15 cellular contexts compared by ENCODE assay signal in the genomic region with DNA sequence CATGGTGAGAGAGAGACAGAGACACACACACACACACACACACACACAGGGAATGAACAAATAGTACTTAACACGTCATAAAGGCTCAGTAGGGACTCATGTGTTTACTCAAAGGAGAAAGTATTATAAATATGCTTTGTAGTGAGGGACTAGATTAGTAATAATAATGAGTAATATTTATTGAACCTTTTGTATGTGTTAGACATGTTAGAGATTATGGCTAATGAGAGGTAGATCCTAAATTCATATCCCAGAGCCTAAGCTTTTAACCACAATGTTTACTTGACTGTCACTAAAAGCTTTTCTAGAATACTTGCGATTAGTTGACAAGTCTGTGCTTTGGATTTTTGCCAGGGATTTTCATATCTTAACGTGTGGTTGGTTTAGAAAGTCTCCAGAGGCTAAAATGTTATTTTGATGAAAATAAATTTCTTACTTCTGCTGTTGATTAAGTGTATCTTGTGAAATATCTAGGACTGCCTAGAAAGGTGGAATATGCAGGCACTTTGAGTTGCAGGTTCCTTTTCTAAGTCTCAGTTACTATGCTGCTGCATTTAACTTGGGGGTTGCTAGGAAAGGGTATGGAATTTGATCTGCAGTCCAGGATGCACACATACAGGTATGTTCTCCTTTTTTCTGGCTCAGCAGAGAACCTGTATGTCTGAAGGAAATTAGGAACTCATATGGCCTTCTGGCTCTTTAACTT.
DNase-seq lines count a peak whose midpoint lies in the region; ATAC-seq and TF ChIP-seq lines count a peak whose summit lies in the region.
"Had no signal": no experiment of that assay in that cellular context is flagged by ENCODE, and none has a peak within 500 bp of the region (broad histone marks: within the 10 kb centered on the region; RNA-seq: fewer than 3 reads in every experiment).

No MANE protein-coding gene starts in this region.

- peaks cover 10% of the 10 kb centered on the region for H3K4me1 ChIP-seq in ACC112 (ENCODE audit: control insufficient read depth, insufficient read depth, low read length, unreplicated experiment)
- H3K4me1 ChIP-seq in Karpas-422 (ENCODE audit: low read length): peaks cover 25% of the 10 kb centered on the region
- peaks cover 7% of the 10 kb centered on the region for H3K4me1 ChIP-seq in hepatocyte (ENCODE audit: insufficient read depth)
- H3K4me1 ChIP-seq: BE2C, vagina had no signal

- POLR2A ChIA-PET in activated CD8-positive, alpha-beta T cell treated with anti-CD3 and anti-CD28 coated beads, Interleukin-2, amount 10 ng/mL, durations not matched to agents 7 days and 5 days (lab: Charles Lee): no interaction called here

- no peak overlapping the region for H3K4me3 Mint-ChIP-seq in activated CD8-positive, alpha-beta T cell treated with anti-CD3 and anti-CD28 coated beads, Interleukin-2, amount 10 ng/mL, durations not matched to agents 7 days and 5 days

- no peak for TF ChIP-seq CTCF in hepatocyte (IDR thresholded peaks at IDR 0.05; ENCODE audit: poor library complexity)
- TF ChIP-seq CTCF in GM20000 (IDR thresholded peaks at IDR 0.05; ENCODE audit: extremely low read depth, missing control alignments): no peak

- peaks cover 3% of the 10 kb centered on the region for H3K36me3 Mint-ChIP-seq in activated CD8-positive, alpha-beta T cell treated with anti-CD3 and anti-CD28 coated beads, Interleukin-2, amount 10 ng/mL, durations not matched to agents 7 days and 5 days (ENCODE audit: low read depth)

- no peaks in the 10 kb centered on the region for H3K9me3 Mint-ChIP-seq in activated CD8-positive, alpha-beta T cell treated with anti-CD3 and anti-CD28 coated beads, Interleukin-2, amount 10 ng/mL, durations not matched to agents 7 days and 5 days (ENCODE audit: insufficient read depth)

- peak overlapping the region; percentile 35; the same call in 1 of the 2 replicates for H3K27ac ChIP-seq in ACC112 (ENCODE audit: low read depth, low read length)
- 0 out of 2 replicates have a peak overlapping the region, but pooled peaks have one; percentile 5 for H3K27ac ChIP-seq in Karpas-422 (ENCODE audit: low read length)
- peak overlapping the region; percentile 30; the same call in 1 of the 2 replicates for H3K27ac ChIP-seq in SK-N-MC
- H3K27ac ChIP-seq in hepatocyte: peak overlapping the region; percentile 4
- H3K27ac ChIP-seq: KMS-11, parathyroid adenoma, vagina, VCaP had no signal

- H3K36me3 ChIP-seq in ACC112 (ENCODE audit: insufficient read depth, low read length) (no peaks in the 10 kb centered on the region; the same call in 1 of the 2 replicates), Karpas-422 (ENCODE audit: insufficient read depth, low read length) (peaks cover 4% of the 10 kb centered on the region; the same call in 1 of the 2 replicates), SK-N-MC (ENCODE audit: insufficient read depth, low read length) (peaks cover 6% of the 10 kb centered on the region; the same call in 1 of the 2 replicates), hepatocyte (replicated peaks; ENCODE audit: insufficient read depth, low read depth) (no peaks in the 10 kb centered on the region)
- H3K36me3 ChIP-seq: BE2C had no signal

- no peaks in the 10 kb centered on the region for H3K27me3 Mint-ChIP-seq in activated CD8-positive, alpha-beta T cell treated with anti-CD3 and anti-CD28 coated beads, Interleukin-2, amount 10 ng/mL, durations not matched to agents 7 days and 5 days (ENCODE audit: low read depth)

- H4K20me1 ChIP-seq in Karpas-422 (ENCODE audit: insufficient read depth, low read depth, low read length) (no peaks in the 10 kb centered on the region), hepatocyte (ENCODE audit: insufficient read depth, poor library complexity, severe bottlenecking) (no peaks in the 10 kb centered on the region)

- H3K27me3 ChIP-seq in ACC112 (ENCODE audit: insufficient read depth, low read length) (no peaks in the 10 kb centered on the region), Karpas-422 (ENCODE audit: low read length) (no peaks in the 10 kb centered on the region), hepatocyte (no peaks in the 10 kb centered on the region)
- H3K27me3 ChIP-seq: BE2C, vagina had no signal

- no peak overlapping the region for H3K4me2 ChIP-seq in Karpas-422 (ENCODE audit: low read depth, low read length, poor library complexity, severe bottlenecking)
- no peak overlapping the region for H3K4me2 ChIP-seq in hepatocyte
- H3K4me2 ChIP-seq: KMS-11 had no signal

- H3K9me2 ChIP-seq in Karpas-422 (replicated peaks; ENCODE audit: insufficient read depth, low read length) (no peaks in the 10 kb centered on the region), hepatocyte (replicated peaks; ENCODE audit: insufficient read depth) (no peaks in the 10 kb centered on the region)

- DNase-seq in Karpas-422 (no peak), SK-N-MC (ENCODE audit: low read depth, low spot score) (peak; percentile 61), hepatocyte (ENCODE audit: low spot score) (peak; percentile 30), C1 segment of cervical spinal cord (lab: John Stamatoyannopoulos, UW) (no peak), GM20000 (ENCODE audit: low spot score) (no peak)
- no peak for DNase-seq in activated CD8-positive, alpha-beta T cell treated with anti-CD3 and anti-CD28 coated beads, Interleukin-2, amount 10 ng/mL, durations not matched to agents 7 days and 5 days
- DNase-seq: BE2C, islet precursor cell had no signal

- ATAC-seq in GM21360 (IDR thresholded peaks at IDR 0.05; ENCODE audit: unreplicated experiment): no peak
- ATAC-seq in activated CD8-positive, alpha-beta T cell treated with anti-CD3 and anti-CD28 coated beads, Interleukin-2, amount 10 ng/mL, durations not matched to agents 7 days and 5 days: no peak
- ATAC-seq: Panc1 had no signal

- CTCF ChIA-PET in activated CD8-positive, alpha-beta T cell treated with anti-CD3 and anti-CD28 coated beads, Interleukin-2, amount 10 ng/mL, durations not matched to agents 7 days and 5 days (lab: Charles Lee): no interaction called here

- H2AFZ ChIP-seq in ACC112 (ENCODE audit: low read length, unreplicated experiment): no peak overlapping the region
- no peak overlapping the region for H2AFZ ChIP-seq in Karpas-422 (ENCODE audit: low read length)
- no peak overlapping the region for H2AFZ ChIP-seq in hepatocyte
- H2AFZ ChIP-seq: parathyroid adenoma had no signal

- H3K79me2 ChIP-seq in ACC112 (ENCODE audit: control insufficient read depth, insufficient read depth, low read length, unreplicated experiment) (no peaks in the 10 kb centered on the region), Karpas-422 (ENCODE audit: low read length) (peaks cover 36% of the 10 kb centered on the region), hepatocyte (peaks cover 3% of the 10 kb centered on the region)
- H3K79me2 ChIP-seq: parathyroid adenoma had no signal

- H3K9ac ChIP-seq in Karpas-422 (ENCODE audit: low read length) (no peak overlapping the region), SK-N-MC (ENCODE audit: insufficient read length) (no peak overlapping the region)
- H3K9ac ChIP-seq: KMS-11, parathyroid adenoma had no signal

- H3K4me3 ChIP-seq in ACC112 (ENCODE audit: low read depth, low read length): no peak overlapping the region
- H3K4me3 ChIP-seq in Karpas-422 (ENCODE audit: low read length): no peak overlapping the region
- no peak overlapping the region; the same call in 1 of the 2 replicates for H3K4me3 ChIP-seq in SK-N-MC
- H3K4me3 ChIP-seq in hepatocyte: no peak overlapping the region
- H3K4me3 ChIP-seq: vagina had no signal

- no peaks in the 10 kb centered on the region for H3K4me1 Mint-ChIP-seq in activated CD8-positive, alpha-beta T cell treated with anti-CD3 and anti-CD28 coated beads, Interleukin-2, amount 10 ng/mL, durations not matched to agents 7 days and 5 days (ENCODE audit: low read depth)

- no peaks in the 10 kb centered on the region for H3K9me3 ChIP-seq in Karpas-422 (ENCODE audit: low read length)
- H3K9me3 ChIP-seq in SK-N-MC (ENCODE audit: low read depth, low read length): no peaks in the 10 kb centered on the region
- H3K9me3 ChIP-seq in hepatocyte (ENCODE audit: low read depth): no peaks in the 10 kb centered on the region
- H3K9me3 ChIP-seq: BE2C, vagina had no signal

- 18% methylated on average over 3 of the region's 3 CpGs for WGBS in hepatocyte (ENCODE audit: low lambda C conversion rate, missing lambda C conversion rate)

- H3K27ac Mint-ChIP-seq in activated CD8-positive, alpha-beta T cell treated with anti-CD3 and anti-CD28 coated beads, Interleukin-2, amount 10 ng/mL, durations not matched to agents 7 days and 5 days: no peak overlapping the region

Comparison
In these comparisons a context has a peak if more than half of its experiments do, and no peak if none do; other contexts are left out.
1. DNase-seq: peak in SK-N-MC (single experiment) and hepatocyte (single experiment); none in Karpas-422 (single experiment), C1 segment of cervical spinal cord (0 of 14), activated CD8-positive, alpha-beta T cell treated with anti-CD3 and anti-CD28 coated beads, Interleukin-2, amount 10 ng/mL, durations not matched to agents 7 days and 5 days (single experiment) and GM20000 (single experiment).
2. Peak in every context shown above with its lines, with median percentiles within 50 percentile points of each other: H3K27ac ChIP-seq.